ENCODE assay signal across 8 cellular contexts in genomic region chr12:68358532-68359485, GRCh38. TPM values are rescaled to one million over a fixed set of nuclear protein-coding genes. Genes with fewer than 3 reads are reported as not detected.
DNase-seq lines count a peak whose midpoint lies in the region; ATAC-seq and TF ChIP-seq lines count a peak whose summit lies in the region.

No MANE protein-coding gene starts in this region.

- H3K9me3 ChIP-seq in PC-3 (ENCODE audit: low read length) (no peaks in the 10 kb centered on the region), ovary (no peaks in the 10 kb centered on the region)

- H3K27ac ChIP-seq in PC-3 (ENCODE audit: low read length): no peak overlapping the region
- H3K27ac ChIP-seq in ovary: no peak overlapping the region

- H3K4me3 ChIP-seq in PC-3 (ENCODE audit: low read length): no peak overlapping the region
- H3K4me3 ChIP-seq in ovary: no peak overlapping the region

- H3K9ac ChIP-seq in PC-3 (ENCODE audit: low read length): no peak overlapping the region

- H3K36me3 ChIP-seq in PC-3 (ENCODE audit: low read depth, low read length) (no peaks in the 10 kb centered on the region), ovary (no peaks in the 10 kb centered on the region)

- H3K27me3 ChIP-seq in PC-3 (ENCODE audit: low read length) (no peaks in the 10 kb centered on the region), ovary (no peaks in the 10 kb centered on the region)

- H3K4me2 ChIP-seq in PC-3 (ENCODE audit: low read length): no peak overlapping the region

- peak; percentile 86 for TF ChIP-seq CTCF in PC-3 (conservative IDR thresholded peaks at IDR 0.05; ENCODE audit: low read depth, low read length)
- TF ChIP-seq CTCF in ovary (IDR thresholded peaks at IDR 0.05): peak; percentile 25 to 52 (median 50)

- BruUV-seq in PC-3 (replicated peaks; lab: Mats Ljungman, UMichigan): no TSS peak

- H3K9me2 ChIP-seq in PC-3 (replicated peaks; ENCODE audit: low read length): no peaks in the 10 kb centered on the region

- H3K4me1 ChIP-seq in PC-3 (ENCODE audit: insufficient read depth, low read length): peaks cover 4% of the 10 kb centered on the region; the same call in 1 of the 2 replicates
- H3K4me1 ChIP-seq in ovary (ENCODE audit: insufficient read depth): no peaks in the 10 kb centered on the region

- DNase-seq in DMS53 treated with DMSO at 0.1 percent for 48 hours (lab: John Stamatoyannopoulos, UW; ENCODE audit: unreplicated experiment) (peak; percentile 72), PC-3 (peak; percentile 84), germinal center (ENCODE audit: low spot score) (peak; percentile 59), ovary (peak in 4 of 5 donors; percentile 23 to 71 (median 34)), NCI-H69 (lab: John Stamatoyannopoulos, UW) (no peak)
- DNase-seq in activated effector memory CD4-positive, alpha-beta T cell treated with anti-CD3 and anti-CD28 coated beads, Interleukin-2, amount 50 U/mL, for 16 hours: peak; percentile 78

- intact Hi-C loops in PC-3 (cut with micrococcal nuclease): loop anchor here (1.0 to 5.0 kb wide), 5 partner anchors 46 to 308 kb away; no protein-coding TSS in a partner anchor
- intact Hi-C loops in ovary (cut with DNase I): loop anchor here in 1 of 4 donors (5.0 kb wide), 1 partner anchor 328 kb away; the partner anchor contains the start of gene NUP107

- peak overlapping the region; percentile 12; the same call in 1 of the 2 replicates for H2AFZ ChIP-seq in PC-3 (ENCODE audit: low read length)

- H3F3A ChIP-seq in PC-3 (ENCODE audit: low read length, unreplicated experiment): no peaks in the 10 kb centered on the region

- ATAC-seq in GM19468 (IDR thresholded peaks at IDR 0.05; ENCODE audit: extremely low read depth, unreplicated experiment): peak; percentile 82
- peak; percentile 79 for ATAC-seq in HG03565 (IDR thresholded peaks at IDR 0.05; ENCODE audit: unreplicated experiment)
- ATAC-seq in PC-3: peak; percentile 86

- H4K20me1 ChIP-seq in PC-3 (ENCODE audit: low read length): no peaks in the 10 kb centered on the region

- POLR2A ChIA-PET in PC-3 (lab: Charles Lee; ENCODE audit: unreplicated experiment): no interaction called here

- no peaks in the 10 kb centered on the region for H3K79me2 ChIP-seq in PC-3 (ENCODE audit: low read length)

- CTCF ChIA-PET in PC-3 (lab: Charles Lee): interaction anchor here (0.7 kb wide), 1 partner anchor 77 kb away, joined by 4 read pairs; no protein-coding TSS in a partner anchor

- no peak for TF ChIP-seq POLR2A in ovary (IDR thresholded peaks at IDR 0.05)

- 21 to 30% (median 25%) methylated on average over 10 of the region's 10 CpGs for WGBS in ovary, 3 donors

- TF ChIP-seq EP300 in ovary (IDR thresholded peaks at IDR 0.05): no peak

RNA-seq across cellular contexts. Expression of gene MDM1, which starts 26.6 kb away (rescaled TPM):
- total RNA-seq in PC-3 (2014; rRNA removed) (10.4 and 19.2 TPM in 2 replicates), ovary (10 to 100 TPM in 6 of 7 donors, 1 to 10 TPM in 1; 9.1 to 20.4 (median 13.4) TPM)
- polyA plus RNA-seq in ovary: 10 to 100 TPM; 10.1 to 14.6 TPM
